Comparison of ENCODE assay signal across 1 cellular context in genomic region chr16:2777231-2777902, GRCh38.
TF ChIP-seq lines count a peak whose summit lies in the region.

TSS of gene ELOB (minus strand) at chr16:2777280. CDS start at chr16:2777239, 41 bp downstream.

TF ChIP-seq in HepG2, 621 proteins besides CTCF, POLR2A, EP300 and RAD21 (continued from another document and continues in another):
- TF ChIP-seq, protein P1, sequence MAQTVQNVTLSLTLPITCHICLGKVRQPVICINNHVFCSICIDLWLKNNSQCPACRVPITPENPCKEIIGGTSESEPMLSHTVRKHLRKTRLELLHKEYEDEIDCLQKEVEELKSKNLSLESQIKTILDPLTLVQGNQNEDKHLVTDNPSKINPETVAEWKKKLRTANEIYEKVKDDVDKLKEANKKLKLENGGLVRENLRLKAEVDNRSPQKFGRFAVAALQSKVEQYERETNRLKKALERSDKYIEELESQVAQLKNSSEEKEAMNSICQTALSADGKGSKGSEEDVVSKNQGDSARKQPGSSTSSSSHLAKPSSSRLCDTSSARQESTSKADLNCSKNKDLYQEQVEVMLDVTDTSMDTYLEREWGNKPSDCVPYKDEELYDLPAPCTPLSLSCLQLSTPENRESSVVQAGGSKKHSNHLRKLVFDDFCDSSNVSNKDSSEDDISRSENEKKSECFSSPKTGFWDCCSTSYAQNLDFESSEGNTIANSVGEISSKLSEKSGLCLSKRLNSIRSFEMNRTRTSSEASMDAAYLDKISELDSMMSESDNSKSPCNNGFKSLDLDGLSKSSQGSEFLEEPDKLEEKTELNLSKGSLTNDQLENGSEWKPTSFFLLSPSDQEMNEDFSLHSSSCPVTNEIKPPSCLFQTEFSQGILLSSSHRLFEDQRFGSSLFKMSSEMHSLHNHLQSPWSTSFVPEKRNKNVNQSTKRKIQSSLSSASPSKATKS (CRISPR knock-in tag; IDR thresholded peaks at IDR 0.05): no peak
- TF ChIP-seq MXD4 (CRISPR knock-in tag; IDR thresholded peaks at IDR 0.05) (peak; percentile 8; the same call in 1 of the 2 replicates), LCORL (IDR thresholded peaks at IDR 0.05) (no peak), LCORL (CRISPR knock-in tag; IDR thresholded peaks at IDR 0.05) (peak; percentile 58; the same call in 1 of the 2 replicates), ZFP82 (CRISPR knock-in tag; IDR thresholded peaks at IDR 0.05; ENCODE audit: borderline replicate concordance) (0 out of 2 replicates have a peak, but pooled peaks have one; percentile 26), NONO (IDR thresholded peaks at IDR 0.05) (no peak), NONO (CRISPR knock-in tag; conservative IDR thresholded peaks at IDR 0.05) (peak; percentile 75), TBX2 (CRISPR knock-in tag; IDR thresholded peaks at IDR 0.05; ENCODE audit: borderline replicate concordance) (peak; percentile 43; the same call in 1 of the 2 replicates), CREBL2 (CRISPR knock-in tag; IDR thresholded peaks at IDR 0.05; ENCODE audit: borderline replicate concordance) (peak; percentile 72; the same call in 1 of the 2 replicates), PHF21A (CRISPR knock-in tag; IDR thresholded peaks at IDR 0.05) (no peak), ZBTB20 (CRISPR knock-in tag; IDR thresholded peaks at IDR 0.05; ENCODE audit: borderline replicate concordance, low read depth) (peak; percentile 56; the same call in 1 of the 2 replicates), MTA1 (CRISPR knock-in tag; IDR thresholded peaks at IDR 0.05; ENCODE audit: borderline replicate concordance) (peak; percentile 75), TEAD3 (CRISPR knock-in tag; optimal IDR thresholded peaks at IDR 0.05; ENCODE audit: borderline replicate concordance) (peak; percentile 35), MYC (CRISPR knock-in tag; IDR thresholded peaks at IDR 0.05; ENCODE audit: borderline replicate concordance) (peak; percentile 79), ZNF816 (CRISPR knock-in tag; IDR thresholded peaks at IDR 0.05; ENCODE audit: borderline replicate concordance) (0 out of 2 replicates have a peak, but pooled peaks have one; percentile 36), SUZ12 (IDR thresholded peaks at IDR 0.05; ENCODE audit: low read depth, low read length) (peak; percentile 49; the same call in 1 of the 2 replicates), XRCC5 (optimal IDR thresholded peaks at IDR 0.05; ENCODE audit: low read length) (peak; percentile 59), ZBTB38 (CRISPR knock-in tag; IDR thresholded peaks at IDR 0.05) (peak; percentile 34), YEATS4 (CRISPR knock-in tag; IDR thresholded peaks at IDR 0.05; ENCODE audit: borderline replicate concordance) (peak; percentile 89), ZNF160 (CRISPR knock-in tag; IDR thresholded peaks at IDR 0.05) (peak; percentile 75; the same call in 1 of the 2 replicates), BRF2 (CRISPR knock-in tag; IDR thresholded peaks at IDR 0.05) (no peak), ESRRA (CRISPR knock-in tag; IDR thresholded peaks at IDR 0.05; ENCODE audit: low read depth) (0 out of 2 replicates have a peak, but pooled peaks have one; percentile 8), ZHX1 (CRISPR knock-in tag; IDR thresholded peaks at IDR 0.05; ENCODE audit: low read depth) (peak; percentile 94), ZNF703 (CRISPR knock-in tag; IDR thresholded peaks at IDR 0.05; ENCODE audit: borderline replicate concordance) (peak; percentile 71; the same call in 1 of the 2 replicates), ZNF432 (CRISPR knock-in tag; IDR thresholded peaks at IDR 0.05; ENCODE audit: borderline replicate concordance) (no peak), ZNF17 (CRISPR knock-in tag; IDR thresholded peaks at IDR 0.05) (0 out of 2 replicates have a peak, but pooled peaks have one; percentile 3), ZNF143 (CRISPR knock-in tag; IDR thresholded peaks at IDR 0.05) (peak; percentile 88), ZNF709 (CRISPR knock-in tag; IDR thresholded peaks at IDR 0.05) (peak; percentile 55), ASH2L (IDR thresholded peaks at IDR 0.05; ENCODE audit: insufficient read length, low read depth, low read length) (peak; percentile 73), CHCHD3 (CRISPR knock-in tag; IDR thresholded peaks at IDR 0.05) (no peak)
- TF ChIP-seq, protein P2, sequence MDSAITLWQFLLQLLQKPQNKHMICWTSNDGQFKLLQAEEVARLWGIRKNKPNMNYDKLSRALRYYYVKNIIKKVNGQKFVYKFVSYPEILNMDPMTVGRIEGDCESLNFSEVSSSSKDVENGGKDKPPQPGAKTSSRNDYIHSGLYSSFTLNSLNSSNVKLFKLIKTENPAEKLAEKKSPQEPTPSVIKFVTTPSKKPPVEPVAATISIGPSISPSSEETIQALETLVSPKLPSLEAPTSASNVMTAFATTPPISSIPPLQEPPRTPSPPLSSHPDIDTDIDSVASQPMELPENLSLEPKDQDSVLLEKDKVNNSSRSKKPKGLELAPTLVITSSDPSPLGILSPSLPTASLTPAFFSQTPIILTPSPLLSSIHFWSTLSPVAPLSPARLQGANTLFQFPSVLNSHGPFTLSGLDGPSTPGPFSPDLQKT (CRISPR knock-in tag; IDR thresholded peaks at IDR 0.05; ENCODE audit: borderline replicate concordance): no peak
- TF ChIP-seq, protein P3, sequence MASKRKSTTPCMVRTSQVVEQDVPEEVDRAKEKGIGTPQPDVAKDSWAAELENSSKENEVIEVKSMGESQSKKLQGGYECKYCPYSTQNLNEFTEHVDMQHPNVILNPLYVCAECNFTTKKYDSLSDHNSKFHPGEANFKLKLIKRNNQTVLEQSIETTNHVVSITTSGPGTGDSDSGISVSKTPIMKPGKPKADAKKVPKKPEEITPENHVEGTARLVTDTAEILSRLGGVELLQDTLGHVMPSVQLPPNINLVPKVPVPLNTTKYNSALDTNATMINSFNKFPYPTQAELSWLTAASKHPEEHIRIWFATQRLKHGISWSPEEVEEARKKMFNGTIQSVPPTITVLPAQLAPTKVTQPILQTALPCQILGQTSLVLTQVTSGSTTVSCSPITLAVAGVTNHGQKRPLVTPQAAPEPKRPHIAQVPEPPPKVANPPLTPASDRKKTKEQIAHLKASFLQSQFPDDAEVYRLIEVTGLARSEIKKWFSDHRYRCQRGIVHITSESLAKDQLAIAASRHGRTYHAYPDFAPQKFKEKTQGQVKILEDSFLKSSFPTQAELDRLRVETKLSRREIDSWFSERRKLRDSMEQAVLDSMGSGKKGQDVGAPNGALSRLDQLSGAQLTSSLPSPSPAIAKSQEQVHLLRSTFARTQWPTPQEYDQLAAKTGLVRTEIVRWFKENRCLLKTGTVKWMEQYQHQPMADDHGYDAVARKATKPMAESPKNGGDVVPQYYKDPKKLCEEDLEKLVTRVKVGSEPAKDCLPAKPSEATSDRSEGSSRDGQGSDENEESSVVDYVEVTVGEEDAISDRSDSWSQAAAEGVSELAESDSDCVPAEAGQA (IDR thresholded peaks at IDR 0.05; ENCODE audit: low read depth): peak; percentile 94
- TF ChIP-seq, protein P3 (CRISPR knock-in tag; IDR thresholded peaks at IDR 0.05; ENCODE audit: borderline replicate concordance): no peak
- TF ChIP-seq, protein P4, sequence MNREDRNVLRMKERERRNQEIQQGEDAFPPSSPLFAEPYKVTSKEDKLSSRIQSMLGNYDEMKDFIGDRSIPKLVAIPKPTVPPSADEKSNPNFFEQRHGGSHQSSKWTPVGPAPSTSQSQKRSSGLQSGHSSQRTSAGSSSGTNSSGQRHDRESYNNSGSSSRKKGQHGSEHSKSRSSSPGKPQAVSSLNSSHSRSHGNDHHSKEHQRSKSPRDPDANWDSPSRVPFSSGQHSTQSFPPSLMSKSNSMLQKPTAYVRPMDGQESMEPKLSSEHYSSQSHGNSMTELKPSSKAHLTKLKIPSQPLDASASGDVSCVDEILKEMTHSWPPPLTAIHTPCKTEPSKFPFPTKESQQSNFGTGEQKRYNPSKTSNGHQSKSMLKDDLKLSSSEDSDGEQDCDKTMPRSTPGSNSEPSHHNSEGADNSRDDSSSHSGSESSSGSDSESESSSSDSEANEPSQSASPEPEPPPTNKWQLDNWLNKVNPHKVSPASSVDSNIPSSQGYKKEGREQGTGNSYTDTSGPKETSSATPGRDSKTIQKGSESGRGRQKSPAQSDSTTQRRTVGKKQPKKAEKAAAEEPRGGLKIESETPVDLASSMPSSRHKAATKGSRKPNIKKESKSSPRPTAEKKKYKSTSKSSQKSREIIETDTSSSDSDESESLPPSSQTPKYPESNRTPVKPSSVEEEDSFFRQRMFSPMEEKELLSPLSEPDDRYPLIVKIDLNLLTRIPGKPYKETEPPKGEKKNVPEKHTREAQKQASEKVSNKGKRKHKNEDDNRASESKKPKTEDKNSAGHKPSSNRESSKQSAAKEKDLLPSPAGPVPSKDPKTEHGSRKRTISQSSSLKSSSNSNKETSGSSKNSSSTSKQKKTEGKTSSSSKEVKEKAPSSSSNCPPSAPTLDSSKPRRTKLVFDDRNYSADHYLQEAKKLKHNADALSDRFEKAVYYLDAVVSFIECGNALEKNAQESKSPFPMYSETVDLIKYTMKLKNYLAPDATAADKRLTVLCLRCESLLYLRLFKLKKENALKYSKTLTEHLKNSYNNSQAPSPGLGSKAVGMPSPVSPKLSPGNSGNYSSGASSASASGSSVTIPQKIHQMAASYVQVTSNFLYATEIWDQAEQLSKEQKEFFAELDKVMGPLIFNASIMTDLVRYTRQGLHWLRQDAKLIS (CRISPR knock-in tag; IDR thresholded peaks at IDR 0.05): peak; percentile 41; the same call in 1 of the 2 replicates
- TF ChIP-seq, protein P5, sequence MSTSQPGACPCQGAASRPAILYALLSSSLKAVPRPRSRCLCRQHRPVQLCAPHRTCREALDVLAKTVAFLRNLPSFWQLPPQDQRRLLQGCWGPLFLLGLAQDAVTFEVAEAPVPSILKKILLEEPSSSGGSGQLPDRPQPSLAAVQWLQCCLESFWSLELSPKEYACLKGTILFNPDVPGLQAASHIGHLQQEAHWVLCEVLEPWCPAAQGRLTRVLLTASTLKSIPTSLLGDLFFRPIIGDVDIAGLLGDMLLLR (CRISPR knock-in tag; IDR thresholded peaks at IDR 0.05): peak; percentile 68; the same call in 1 of the 2 replicates
- TF ChIP-seq, protein P6, sequence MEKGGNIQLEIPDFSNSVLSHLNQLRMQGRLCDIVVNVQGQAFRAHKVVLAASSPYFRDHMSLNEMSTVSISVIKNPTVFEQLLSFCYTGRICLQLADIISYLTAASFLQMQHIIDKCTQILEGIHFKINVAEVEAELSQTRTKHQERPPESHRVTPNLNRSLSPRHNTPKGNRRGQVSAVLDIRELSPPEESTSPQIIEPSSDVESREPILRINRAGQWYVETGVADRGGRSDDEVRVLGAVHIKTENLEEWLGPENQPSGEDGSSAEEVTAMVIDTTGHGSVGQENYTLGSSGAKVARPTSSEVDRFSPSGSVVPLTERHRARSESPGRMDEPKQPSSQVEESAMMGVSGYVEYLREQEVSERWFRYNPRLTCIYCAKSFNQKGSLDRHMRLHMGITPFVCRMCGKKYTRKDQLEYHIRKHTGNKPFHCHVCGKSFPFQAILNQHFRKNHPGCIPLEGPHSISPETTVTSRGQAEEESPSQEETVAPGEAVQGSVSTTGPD (CRISPR knock-in tag; IDR thresholded peaks at IDR 0.05): no peak
- TF ChIP-seq, protein P7, sequence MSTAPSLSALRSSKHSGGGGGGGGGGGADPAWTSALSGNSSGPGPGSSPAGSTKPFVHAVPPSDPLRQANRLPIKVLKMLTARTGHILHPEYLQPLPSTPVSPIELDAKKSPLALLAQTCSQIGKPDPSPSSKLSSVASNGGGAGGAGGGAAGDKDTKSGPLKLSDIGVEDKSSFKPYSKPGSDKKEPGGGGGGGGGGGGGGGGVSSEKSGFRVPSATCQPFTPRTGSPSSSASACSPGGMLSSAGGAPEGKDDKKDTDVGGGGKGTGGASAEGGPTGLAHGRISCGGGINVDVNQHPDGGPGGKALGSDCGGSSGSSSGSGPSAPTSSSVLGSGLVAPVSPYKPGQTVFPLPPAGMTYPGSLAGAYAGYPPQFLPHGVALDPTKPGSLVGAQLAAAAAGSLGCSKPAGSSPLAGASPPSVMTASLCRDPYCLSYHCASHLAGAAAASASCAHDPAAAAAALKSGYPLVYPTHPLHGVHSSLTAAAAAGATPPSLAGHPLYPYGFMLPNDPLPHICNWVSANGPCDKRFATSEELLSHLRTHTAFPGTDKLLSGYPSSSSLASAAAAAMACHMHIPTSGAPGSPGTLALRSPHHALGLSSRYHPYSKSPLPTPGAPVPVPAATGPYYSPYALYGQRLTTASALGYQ (CRISPR knock-in tag; IDR thresholded peaks at IDR 0.05): no peak
